In genomic region chr11:31714840-31715239, GRCh38 we compare ENCODE assay signal across 20 cellular contexts.
A peak's percentile ranks its signal among the peaks of the same experiment; 100 is the strongest.
DNase-seq lines count a peak whose midpoint lies in the region; ATAC-seq, FAIRE-seq and TF ChIP-seq lines count a peak whose summit lies in the region.
"Had no signal": no experiment of that assay in that cellular context is flagged by ENCODE, and none has a peak within 500 bp of the region (broad histone marks: within the 10 kb centered on the region; RNA-seq: fewer than 3 reads in every experiment).

No MANE protein-coding gene starts in this region.

- no peak overlapping the region for H3K27ac Mint-ChIP-seq in activated T-cell treated with anti-CD3 and anti-CD28 coated beads, Interleukin-2, amount 50 U/mL, for 72 hours
- H3K27ac Mint-ChIP-seq: CD8-positive, alpha-beta memory T cell had no signal

- TF ChIP-seq POLR2A in GM12891 (IDR thresholded peaks at IDR 0.05; ENCODE audit: low read depth, low read length): no peak

- no peaks in the 10 kb centered on the region for H3K36me3 Mint-ChIP-seq in activated T-cell treated with anti-CD3 and anti-CD28 coated beads, Interleukin-2, amount 50 U/mL, for 72 hours (ENCODE audit: insufficient read depth in 2 of 2)

- H3K9me3 Mint-ChIP-seq in activated T-cell treated with anti-CD3 and anti-CD28 coated beads, Interleukin-2, amount 50 U/mL, for 72 hours: peaks cover 0 to 2% of the 10 kb centered on the region in 2 donors
- H3K9me3 Mint-ChIP-seq: CD8-positive, alpha-beta memory T cell had no signal

- no peaks in the 10 kb centered on the region for H3K27me3 Mint-ChIP-seq in activated T-cell treated with anti-CD3 and anti-CD28 coated beads, Interleukin-2, amount 50 U/mL, for 72 hours (ENCODE audit: low read depth)

- no peaks in the 10 kb centered on the region for H3K4me1 Mint-ChIP-seq in activated T-cell treated with anti-CD3 and anti-CD28 coated beads, Interleukin-2, amount 50 U/mL, for 72 hours (ENCODE audit: low read depth)
- H3K4me1 Mint-ChIP-seq: CD8-positive, alpha-beta memory T cell had no signal

- H3K4me3 Mint-ChIP-seq in activated T-cell treated with anti-CD3 and anti-CD28 coated beads, Interleukin-2, amount 50 U/mL, for 72 hours: no peak overlapping the region
- H3K4me3 Mint-ChIP-seq: CD8-positive, alpha-beta memory T cell had no signal

- ATAC-seq in GM18907 (IDR thresholded peaks at IDR 0.05; ENCODE audit: unreplicated experiment) (peak; percentile 64), HG02852 (IDR thresholded peaks at IDR 0.05; ENCODE audit: unreplicated experiment) (peak; percentile 66), HG03469 (IDR thresholded peaks at IDR 0.05; ENCODE audit: unreplicated experiment) (peak; percentile 76)
- ATAC-seq in activated T-cell treated with anti-CD3 and anti-CD28 coated beads, Interleukin-2, amount 50 U/mL, for 72 hours (replicated peaks in 1 of 2): no peak

- no peak for DNase-seq in GM12891 (ENCODE audit: insufficient read length, low spot score)
- no peak for DNase-seq in NCI-H2227 treated with DMSO at 0.1 percent for 48 hours (lab: John Stamatoyannopoulos, UW)
- no peak for DNase-seq in NCI-H2227 (lab: John Stamatoyannopoulos, UW; ENCODE audit: unreplicated experiment)
- no peak for DNase-seq in activated T-cell treated with anti-CD3 and anti-CD28 coated beads, Interleukin-2, amount 50 U/mL, for 72 hours
- no peak for DNase-seq in activated CD4-positive, CD25-positive, alpha-beta regulatory T cell (lab: John Stamatoyannopoulos, UW)
- DNase-seq: 8988T; CD8-positive, alpha-beta memory T cell; GM23248; IMR-90; Kasumi-1; NCI-H1105 treated with DMSO at 0.1 percent for 48 hours; NCI-H187; NCI-H2171 treated with DMSO at 0.1 percent for 48 hours; NCI-H510A treated with DMSO at 0.1 percent for 48 hours; Peyer's patch; Right ventricle myocardium superior; SK-N-SH had no signal

- FAIRE-seq in GM12891 (lab: Jason Lieb, UNC): peak; percentile 33

TF ChIP-seq in GM12891, 5 proteins besides CTCF, POLR2A, EP300 and RAD21:
- TF ChIP-seq POU2F2 (IDR thresholded peaks at IDR 0.05; ENCODE audit: low read depth, low read length) (no peak), SPI1 (IDR thresholded peaks at IDR 0.05; ENCODE audit: low read depth, low read length) (no peak), PAX5 (IDR thresholded peaks at IDR 0.05; ENCODE audit: insufficient read depth, low read length, severe bottlenecking) (no peak), TAF1 (IDR thresholded peaks at IDR 0.05; ENCODE audit: low read depth, low read length) (no peak), POLR2AphosphoS5 (IDR thresholded peaks at IDR 0.05; ENCODE audit: low read depth, low read length) (no peak)
TF ChIP-seq in GM12891: peak in this region for 0.

Comparison
In these comparisons a context has a peak if more than half of its experiments do, and no peak if none do; other contexts are left out.
1. ATAC-seq: peak in GM18907 (single experiment), HG02852 (single experiment) and HG03469 (single experiment); none in activated T-cell treated with anti-CD3 and anti-CD28 coated beads, Interleukin-2, amount 50 U/mL, for 72 hours (0 of 2).